ENCODE assay signal across 21 cellular contexts in genomic region chr9:75591972-75592371, GRCh38.
DNase-seq lines count a peak whose midpoint lies in the region; ATAC-seq and TF ChIP-seq lines count a peak whose summit lies in the region.
"Had no signal": no experiment of that assay in that cellular context is flagged by ENCODE, and none has a peak within 500 bp of the region (broad histone marks: within the 10 kb centered on the region; RNA-seq: fewer than 3 reads in every experiment).

No MANE protein-coding gene starts in this region.

- TF ChIP-seq POLR2A in breast epithelium (IDR thresholded peaks at IDR 0.05), result no peak

- intact Hi-C loops in Right ventricle myocardium superior (cut with DNase I) (no loop called here), left ventricle myocardium inferior (cut with micrococcal nuclease) (no loop called here), breast epithelium (cut with DNase I; ENCODE audit: low total_unique reads) (no loop called here)

- H3K4me1 ChIP-seq in left ventricle myocardium inferior (no peaks in the 10 kb centered on the region), breast epithelium (no peaks in the 10 kb centered on the region), thoracic aorta (ENCODE audit: control insufficient read depth in 1 of 2, low read depth in 2 of 2) (peaks cover 0 to 5% of the 10 kb centered on the region in 2 donors)
- H3K4me1 ChIP-seq: Peyer's patch had no signal

- TF ChIP-seq CTCF in left ventricle myocardium inferior (IDR thresholded peaks at IDR 0.05; ENCODE audit: borderline replicate concordance), result no peak
- no peak for TF ChIP-seq CTCF in breast epithelium (IDR thresholded peaks at IDR 0.05)
- no peak for TF ChIP-seq CTCF in thoracic aorta (IDR thresholded peaks at IDR 0.05)
- no peak for TF ChIP-seq CTCF in GM10266 (IDR thresholded peaks at IDR 0.05; ENCODE audit: control insufficient read depth, insufficient read depth, low read depth, missing control alignments)

- no peaks in the 10 kb centered on the region for H3K9me3 ChIP-seq in left ventricle myocardium inferior (replicated peaks)
- H3K9me3 ChIP-seq in breast epithelium, result no peaks in the 10 kb centered on the region
- no peaks in the 10 kb centered on the region for H3K9me3 ChIP-seq in thoracic aorta
- H3K9me3 ChIP-seq: MG63, Peyer's patch, SK-N-SH had no signal

- no peaks in the 10 kb centered on the region for H3K36me3 ChIP-seq in left ventricle myocardium inferior
- no peaks in the 10 kb centered on the region for H3K36me3 ChIP-seq in breast epithelium
- no peaks in the 10 kb centered on the region for H3K36me3 ChIP-seq in thoracic aorta
- H3K36me3 ChIP-seq: MG63, Peyer's patch had no signal

- H3K27ac ChIP-seq in left ventricle myocardium inferior (replicated peaks), result no peak overlapping the region
- H3K27ac ChIP-seq in breast epithelium, result peak overlapping the region; percentile 9 to 49
- no peak overlapping the region for H3K27ac ChIP-seq in thoracic aorta
- H3K27ac ChIP-seq: Peyer's patch had no signal

- no peaks in the 10 kb centered on the region for H3K27me3 ChIP-seq in left ventricle myocardium inferior (ENCODE audit: low read depth)
- no peaks in the 10 kb centered on the region for H3K27me3 ChIP-seq in breast epithelium
- no peaks in the 10 kb centered on the region for H3K27me3 ChIP-seq in thoracic aorta (replicated peaks; ENCODE audit: insufficient read depth)
- H3K27me3 ChIP-seq: MG63, Peyer's patch had no signal

- H3K4me3 ChIP-seq in left ventricle myocardium inferior (no peak overlapping the region), breast epithelium (no peak overlapping the region), thoracic aorta (no peak overlapping the region)
- H3K4me3 ChIP-seq: MG63, Peyer's patch had no signal

- DNase-seq in Right ventricle myocardium superior (no peak), left ventricle myocardium inferior (no peak), breast epithelium (ENCODE audit: low spot score in 2 of 2) (no peak), fibroblast of the conjunctiva (ENCODE audit: low read depth) (peak; percentile 10), thoracic aorta (ENCODE audit: low spot score) (no peak), GM10266 (ENCODE audit: extremely low spot score) (no peak)
- DNase-seq: DMS153, DND-41, GOT3, HCEC 1CT, KBM-7, MG63, NCI-H1694, NCI-H2029 treated with DMSO at 0.1 percent for 48 hours, NCI-H446 treated with DMSO at 0.1 percent for 48 hours, NCI-H526, OCI-M1, Peyer's patch, SK-N-SH had no signal

- peak; percentile 78 for ATAC-seq in Right ventricle myocardium superior (ENCODE audit: poor library complexity)
- peak; percentile 40 for ATAC-seq in thoracic aorta (ENCODE audit: insufficient number of reproducible peaks, low FRiP score, low read depth)
- no peak for ATAC-seq in HG03139 (IDR thresholded peaks at IDR 0.05; ENCODE audit: unreplicated experiment)
- ATAC-seq in GM21423 (IDR thresholded peaks at IDR 0.05; ENCODE audit: unreplicated experiment), result no peak

Comparison
In these comparisons a context has a peak if more than half of its experiments do, and no peak if none do; other contexts are left out.
1. ATAC-seq: peak in Right ventricle myocardium superior (single experiment) and thoracic aorta (single experiment); none in HG03139 (single experiment) and GM21423 (single experiment).
2. H3K27ac ChIP-seq: peak in breast epithelium (2 of 2); none in left ventricle myocardium inferior (single experiment) and thoracic aorta (0 of 2).